Comparison of ENCODE assay signal across 8 cellular contexts in the genomic region with DNA sequence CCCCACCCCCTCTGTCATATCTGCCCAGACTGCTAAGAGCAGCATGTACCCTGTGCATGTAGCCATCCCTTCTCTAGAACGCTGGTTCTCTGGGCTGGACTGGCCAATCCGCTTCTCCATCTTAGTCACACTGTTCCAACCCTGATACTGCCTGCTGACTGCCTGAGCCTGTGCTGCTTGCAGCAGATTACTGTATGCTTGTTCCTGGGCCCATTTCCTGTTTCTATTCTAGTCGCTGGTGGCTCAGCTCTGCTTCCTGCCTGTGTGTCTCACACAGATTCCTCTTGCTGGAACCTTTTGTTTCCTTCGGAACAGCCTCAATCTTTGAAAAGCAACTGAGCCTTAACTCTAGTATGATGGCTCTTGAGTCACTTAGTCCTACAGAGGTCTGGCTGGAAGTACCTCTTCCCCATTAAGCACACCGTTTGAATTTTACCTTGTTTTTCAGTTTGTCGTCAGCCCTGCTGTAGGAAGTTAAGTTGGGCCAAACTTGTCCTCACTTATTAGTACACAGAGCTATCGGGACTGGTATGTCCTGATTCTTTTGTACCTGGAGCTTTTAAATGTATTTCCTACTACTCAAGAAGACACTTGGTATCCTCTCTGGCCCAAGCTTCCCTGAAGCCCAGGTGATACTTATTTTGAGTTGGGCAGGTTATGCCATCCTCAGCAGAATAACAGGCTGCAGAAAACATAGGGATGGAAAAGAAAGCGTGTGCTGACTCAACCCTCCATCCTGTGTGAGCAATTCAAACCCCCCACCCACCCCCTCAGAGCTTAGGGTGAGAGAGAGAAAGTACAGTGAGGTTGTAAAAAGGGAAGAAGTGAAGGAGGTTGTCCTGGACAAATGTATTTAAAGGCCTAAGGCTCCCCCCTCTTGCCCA. TPM values are rescaled to one million over a fixed set of nuclear protein-coding genes. Genes with fewer than 3 reads are reported as not detected.
DNase-seq lines count a peak whose midpoint lies in the region; FAIRE-seq and TF ChIP-seq lines count a peak whose summit lies in the region.

No MANE protein-coding gene starts in this region.

- DNase-seq in GF-D8 (lab: John Stamatoyannopoulos, UW) (peak; percentile 30), GM23248 (peak; percentile 83), WERI-Rb-1 (peak; percentile 47), bronchial epithelial cell (ENCODE audit: low read depth) (peak; percentile 97), kidney (peak; percentile 87), NCI-H128 (lab: John Stamatoyannopoulos, UW; ENCODE audit: unreplicated experiment) (no peak)
- DNase-seq in stimulated activated CD4-positive, alpha-beta T cell treated with anti-CD3 and anti-CD28 coated beads, Interleukin-2, amount 100 ng/mL, for 48 hours = peak; percentile 67 to 69

- H3K9me3 ChIP-seq in GM23248 (ENCODE audit: low read depth) (no peaks in the 10 kb centered on the region), Loucy (ENCODE audit: insufficient read depth, low read depth, low read length) (no peaks in the 10 kb centered on the region), WERI-Rb-1 (ENCODE audit: severe bottlenecking) (no peaks in the 10 kb centered on the region), kidney (ENCODE audit: control insufficient read depth in 1 of 2, low read length in 2 of 2) (no peaks in the 10 kb centered on the region)

- H3K4me1 ChIP-seq in GM23248 (ENCODE audit: insufficient read depth) = peaks cover 24% of the 10 kb centered on the region
- H3K4me1 ChIP-seq in Loucy (ENCODE audit: insufficient read depth, low read length, poor library complexity, severe bottlenecking) = peaks cover 23% of the 10 kb centered on the region
- H3K4me1 ChIP-seq in kidney (ENCODE audit: control insufficient read depth in 1 of 2, insufficient read depth in 1 of 2, low read depth in 1 of 2, low read length in 2 of 2) = peaks cover 6 to 11% of the 10 kb centered on the region in 2 donors

- H3K4me2 ChIP-seq in GM23248 (ENCODE audit: unreplicated experiment) (peak overlapping the region; percentile 60), Loucy (ENCODE audit: low read depth, low read length, poor library complexity, severe bottlenecking) (peak overlapping the region; percentile 90)

- H3K27me3 ChIP-seq in GM23248 (replicated peaks; ENCODE audit: insufficient read depth) (no peaks in the 10 kb centered on the region), Loucy (ENCODE audit: insufficient read depth, low read length, poor library complexity, severe bottlenecking) (no peaks in the 10 kb centered on the region), WERI-Rb-1 (ENCODE audit: insufficient read depth, low read depth, severe bottlenecking) (no peaks in the 10 kb centered on the region), bronchial epithelial cell (ENCODE audit: control insufficient read depth, insufficient read depth, low read length) (no peaks in the 10 kb centered on the region)

- peaks cover 37% of the 10 kb centered on the region for H3F3A ChIP-seq in GM23248 (ENCODE audit: insufficient read depth)
- peaks cover 13% of the 10 kb centered on the region for H3F3A ChIP-seq in Loucy (ENCODE audit: low read depth)

- intact Hi-C loops in kidney (cut with DNase I) = no loop called here

- in situ Hi-C loops in GM23248 (cut with MboI) = no loop called here

- H3K9me2 ChIP-seq in GM23248 (ENCODE audit: insufficient read depth) (no peaks in the 10 kb centered on the region), Loucy (replicated peaks; ENCODE audit: low read depth, low read length) (no peaks in the 10 kb centered on the region)

- H4K20me1 ChIP-seq in GM23248 (ENCODE audit: insufficient read depth) (0 out of 2 replicates have a peak, but pooled peaks cover 4% of the 10 kb centered on the region), Loucy (ENCODE audit: insufficient read depth, low read length, poor library complexity, severe bottlenecking) (peaks cover 86% of the 10 kb centered on the region)

- H2AFZ ChIP-seq in GM23248 = no peak overlapping the region
- H2AFZ ChIP-seq in Loucy (ENCODE audit: low read length) = no peak overlapping the region

- H3K79me2 ChIP-seq in GM23248 (ENCODE audit: insufficient read depth) = peaks cover 99% of the 10 kb centered on the region
- H3K79me2 ChIP-seq in Loucy (ENCODE audit: insufficient read depth, low read length) = peaks cover 90% of the 10 kb centered on the region

- H3K27ac ChIP-seq in GM23248 (peak overlapping the region; percentile 76), WERI-Rb-1 (no peak overlapping the region), kidney (ENCODE audit: low read depth in 2 of 2, low read length in 2 of 2) (peak overlapping the region in 1 of 2 donors; percentile 86)

- H3K9ac ChIP-seq in GM23248 = peak overlapping the region; percentile 29; the same call in 1 of the 2 replicates
- H3K9ac ChIP-seq in Loucy (ENCODE audit: low read depth, low read length, poor library complexity, severe bottlenecking) = peak overlapping the region; percentile 65
- no peak overlapping the region for H3K9ac ChIP-seq in kidney (ENCODE audit: low read length in 2 of 2)

- FAIRE-seq in bronchial epithelial cell (lab: Jason Lieb, UNC) = no peak
- FAIRE-seq in kidney (lab: Jason Lieb, UNC) = no peak

- TF ChIP-seq CTCF in Loucy (conservative IDR thresholded peaks at IDR 0.05; ENCODE audit: low read length) = no peak
- no peak for TF ChIP-seq CTCF in WERI-Rb-1 (IDR thresholded peaks at IDR 0.05; ENCODE audit: low read depth, low read length)
- TF ChIP-seq CTCF in bronchial epithelial cell (IDR thresholded peaks at IDR 0.05; ENCODE audit: insufficient read depth, low read length, severe bottlenecking) = no peak
- no peak for TF ChIP-seq CTCF in kidney (IDR thresholded peaks at IDR 0.05; ENCODE audit: borderline replicate concordance, extremely low read depth, insufficient read depth)

- 21 to 29% methylated on average over 7 to 8 of the region's 8 CpGs for WGBS in GM23248 (ENCODE audit: low coverage in 1 of 2, low lambda C conversion rate in 2 of 2, missing lambda C conversion rate in 2 of 2), 2 experiments

- H3K36me3 ChIP-seq in GM23248 (ENCODE audit: low read depth) = 0 out of 2 replicates have a peak, but pooled peaks cover 4% of the 10 kb centered on the region
- H3K36me3 ChIP-seq in Loucy (ENCODE audit: insufficient read depth, low read length) = peaks cover 82% of the 10 kb centered on the region
- H3K36me3 ChIP-seq in WERI-Rb-1 = peaks cover 91% of the 10 kb centered on the region
- H3K36me3 ChIP-seq in bronchial epithelial cell (ENCODE audit: control insufficient read depth, insufficient read depth, low read length) = peaks cover 8% of the 10 kb centered on the region
- peaks cover 13 to 21% of the 10 kb centered on the region in 2 donors for H3K36me3 ChIP-seq in kidney (ENCODE audit: control insufficient read depth in 1 of 2, insufficient read depth in 2 of 2, low read length in 2 of 2)

- peak overlapping the region; percentile 26; the same call in 1 of the 2 replicates for H3K4me3 ChIP-seq in GM23248
- H3K4me3 ChIP-seq in Loucy (ENCODE audit: low read length, poor library complexity, severe bottlenecking) = peak overlapping the region; percentile 66
- no peak overlapping the region for H3K4me3 ChIP-seq in WERI-Rb-1 (ENCODE audit: low read depth, low read length)
- no peak overlapping the region for H3K4me3 ChIP-seq in bronchial epithelial cell (ENCODE audit: low read depth, low read length)
- H3K4me3 ChIP-seq in kidney (ENCODE audit: low read length in 2 of 2) = no peak overlapping the region

RNA-seq across cellular contexts. Expression of gene PIGV, which starts 43.4 kb away (rescaled TPM):
- total RNA-seq in GM23248 (2014; rRNA removed; shearing (Covaris generic)) = 28.9 and 31.0 TPM in 2 replicates
- polyA plus RNA-seq in GM23248 (2016; fragmentation: Nextera tagmentation; extraction: Ambion mirVana) (20.4 and 21.5 TPM in 2 replicates), kidney (ENCODE audit: insufficient read depth, low read depth, low replicate concordance) (15.5 TPM)
- total RNA-seq in bronchial epithelial cell (14.2 and 20.2 TPM in 2 replicates), kidney (13.8 TPM)

RNA-seq across cellular contexts. Expression of gene ARID1A, which starts 48.5 kb away (rescaled TPM):
- total RNA-seq in GM23248 (2014; rRNA removed; shearing (Covaris generic)) = 11.6 and 13.4 TPM in 2 replicates
- polyA plus RNA-seq in GM23248 (2016; fragmentation: Nextera tagmentation; extraction: Ambion mirVana) = 8.2 and 9.4 TPM in 2 replicates
- 8.7 and 15.5 TPM in 2 replicates for total RNA-seq in bronchial epithelial cell
- total RNA-seq in kidney = 71.7 TPM
- 9.9 TPM for polyA plus RNA-seq in kidney (ENCODE audit: insufficient read depth, low read depth, low replicate concordance)

Comparison
In these comparisons a context has a peak if more than half of its experiments do, and no peak if none do; other contexts are left out.
1. H3K4me3 ChIP-seq: peak in GM23248 (single experiment) and Loucy (single experiment); none in WERI-Rb-1 (single experiment), bronchial epithelial cell (single experiment) and kidney (0 of 2).
2. H3K9ac ChIP-seq: peak in GM23248 (single experiment) and Loucy (single experiment); none in kidney (0 of 2).